Comparison of ENCODE assay signal across 12 cellular contexts in the genomic region with DNA sequence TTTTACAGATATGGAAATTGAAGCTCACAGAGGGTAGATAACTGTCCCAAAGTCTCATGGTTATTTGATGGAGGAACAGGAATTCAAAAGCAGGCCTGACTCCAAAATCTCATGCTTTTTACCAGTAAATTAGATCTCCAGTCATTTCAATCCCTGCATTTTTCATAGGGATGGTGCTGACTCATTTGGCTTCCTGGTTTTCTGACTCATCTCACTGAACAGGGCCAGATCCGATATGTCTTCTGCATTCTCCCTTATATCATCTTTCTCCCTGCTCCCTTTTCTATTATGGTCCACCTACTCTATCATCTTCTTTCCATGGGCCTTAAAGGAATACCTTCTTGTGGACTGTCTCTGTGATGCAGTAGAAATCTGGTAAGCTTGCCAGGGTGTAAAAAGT.
DNase-seq lines count a peak whose midpoint lies in the region; TF ChIP-seq lines count a peak whose summit lies in the region.
"Had no signal": no experiment of that assay in that cellular context is flagged by ENCODE, and none has a peak within 500 bp of the region (broad histone marks: within the 10 kb centered on the region; RNA-seq: fewer than 3 reads in every experiment).

No MANE protein-coding gene starts in this region.

- no peaks in the 10 kb centered on the region for H3K36me3 ChIP-seq in A673 (ENCODE audit: insufficient read depth, low read length, poor library complexity, severe bottlenecking)
- no peaks in the 10 kb centered on the region for H3K36me3 ChIP-seq in neural progenitor cell
- H3K36me3 ChIP-seq in mesendoderm (ENCODE audit: control insufficient read depth, insufficient read depth, low read length) = no peaks in the 10 kb centered on the region

- no peak overlapping the region for H2AFZ ChIP-seq in neural progenitor cell (replicated peaks)

- H3K4ac ChIP-seq in mesendoderm (ENCODE audit: low read depth, low read length) = no peak overlapping the region

- no peaks in the 10 kb centered on the region for H4K20me1 ChIP-seq in neural progenitor cell (ENCODE audit: low read depth)

- TF ChIP-seq CTCF in A673 (conservative IDR thresholded peaks at IDR 0.05; ENCODE audit: low read depth, low read length) (no peak), HFF-Myc (IDR thresholded peaks at IDR 0.05; ENCODE audit: low read depth, low read length, missing control alignments) (no peak), neural progenitor cell (IDR thresholded peaks at IDR 0.05) (no peak)

- WGBS in mesendoderm (ENCODE audit: extremely low coverage, insufficient coverage, low lambda C conversion rate) = no CpG with 5 or more reads among the region's 1 CpG

- no peak overlapping the region for H2BK120ac ChIP-seq in mesendoderm (ENCODE audit: low read depth, low read length)

- no peaks in the 10 kb centered on the region for H3K4me1 Mint-ChIP-seq in neural progenitor cell

- H2AK5ac ChIP-seq in mesendoderm (ENCODE audit: low read length) = no peak overlapping the region

- no peaks in the 10 kb centered on the region for H3K36me3 Mint-ChIP-seq in neural progenitor cell
- H3K36me3 Mint-ChIP-seq: CD4-positive, alpha-beta memory T cell had no signal

- H3K27ac Mint-ChIP-seq in neural progenitor cell = no peak overlapping the region
- H3K27ac Mint-ChIP-seq: CD4-positive, alpha-beta memory T cell had no signal

- POLR2A ChIA-PET in A673 (lab: Charles Lee; ENCODE audit: low non-redundant PET) = no interaction called here

- H3K4me3 ChIP-seq in A673 (ENCODE audit: low read depth, low read length, poor library complexity, severe bottlenecking) = no peak overlapping the region
- H3K4me3 ChIP-seq in HFF-Myc (replicated peaks; ENCODE audit: low read depth, low read length) = no peak overlapping the region
- no peak overlapping the region for H3K4me3 ChIP-seq in neural progenitor cell
- no peak overlapping the region for H3K4me3 ChIP-seq in mesendoderm (ENCODE audit: low read length)

- H3K23ac ChIP-seq in mesendoderm (ENCODE audit: low read length) = no peak overlapping the region

- H4K5ac ChIP-seq in mesendoderm (ENCODE audit: low read length) = no peak overlapping the region

- H3K79me1 ChIP-seq in mesendoderm (ENCODE audit: low read length) = no peaks in the 10 kb centered on the region

- H3K9me3 Mint-ChIP-seq in neural progenitor cell = no peaks in the 10 kb centered on the region
- H3K9me3 Mint-ChIP-seq: CD4-positive, alpha-beta memory T cell; central memory CD8-positive, alpha-beta T cell had no signal

- H3K27me3 ChIP-seq in A673 (replicated peaks; ENCODE audit: insufficient read depth, low read depth, low read length, poor library complexity) = no peaks in the 10 kb centered on the region
- H3K27me3 ChIP-seq in neural progenitor cell = no peaks in the 10 kb centered on the region
- no peaks in the 10 kb centered on the region for H3K27me3 ChIP-seq in mesendoderm (ENCODE audit: insufficient read depth, low read length, poor library complexity)

- intact Hi-C loops in A673 (cut with micrococcal nuclease; ENCODE audit: unreplicated experiment) (no loop called here), posterior vena cava (cut with DNase I) (no loop called here)

- CTCF ChIA-PET in A673 (lab: Charles Lee) = no interaction called here

- H3K27me3 Mint-ChIP-seq in neural progenitor cell (ENCODE audit: insufficient read depth, low read depth) = no peaks in the 10 kb centered on the region
- H3K27me3 Mint-ChIP-seq: CD4-positive, alpha-beta memory T cell; central memory CD8-positive, alpha-beta T cell had no signal

- H3K27ac ChIP-seq in A673 (ENCODE audit: low read depth, low read length, poor library complexity, severe bottlenecking) = no peak overlapping the region
- no peak overlapping the region for H3K27ac ChIP-seq in neural progenitor cell
- H3K27ac ChIP-seq in mesendoderm (ENCODE audit: low read depth, low read length) = no peak overlapping the region

- no peaks in the 10 kb centered on the region for H3F3A ChIP-seq in neural progenitor cell (ENCODE audit: low read depth)

- no TSS peak for BruUV-seq in A673 (replicated peaks; lab: Mats Ljungman, UMichigan)

- H2BK5ac ChIP-seq in mesendoderm (ENCODE audit: low read length) = no peak overlapping the region

- H3K4me2 ChIP-seq in neural progenitor cell (no peak overlapping the region), mesendoderm (ENCODE audit: low read length) (no peak overlapping the region)

- peak; percentile 58 for DNase-seq in A673 (ENCODE audit: low spot score)
- DNase-seq in HFF-Myc (ENCODE audit: extremely low read depth, low read depth) = peak; percentile 81
- peak; percentile 44 for DNase-seq in amniotic stem cell (lab: John Stamatoyannopoulos, UW)
- peak; percentile 86 for DNase-seq in iris pigment epithelial cell (ENCODE audit: low read depth)
- DNase-seq in NCI-H2227 treated with DMSO at 0.1 percent for 48 hours (lab: John Stamatoyannopoulos, UW) = no peak
- no peak for DNase-seq in neural progenitor cell (ENCODE audit: low spot score)
- no peak for DNase-seq in posterior vena cava (ENCODE audit: low spot score)
- no peak for DNase-seq in mesendoderm
- DNase-seq: CD4-positive, alpha-beta memory T cell; retina; Right ventricle myocardium superior had no signal

- no peak overlapping the region for H3K18ac ChIP-seq in mesendoderm (ENCODE audit: low read length)

- no peak overlapping the region for H3K56ac ChIP-seq in mesendoderm (ENCODE audit: low read length)

- no peak overlapping the region for H2BK15ac ChIP-seq in mesendoderm (replicated peaks; ENCODE audit: low read depth)

- H3K79me2 ChIP-seq in neural progenitor cell (ENCODE audit: low read depth) = no peaks in the 10 kb centered on the region
- H3K79me2 ChIP-seq in mesendoderm (ENCODE audit: control insufficient read depth, insufficient read depth, low read length) = no peaks in the 10 kb centered on the region

- H3K4me3 Mint-ChIP-seq in neural progenitor cell = no peak overlapping the region
- H3K4me3 Mint-ChIP-seq: CD4-positive, alpha-beta memory T cell; central memory CD8-positive, alpha-beta T cell had no signal

- H3K9me3 ChIP-seq in A673 (ENCODE audit: low read depth, low read length, poor library complexity, severe bottlenecking) = no peaks in the 10 kb centered on the region
- no peaks in the 10 kb centered on the region for H3K9me3 ChIP-seq in neural progenitor cell (ENCODE audit: low read depth)

- H3K4me1 ChIP-seq in A673 (ENCODE audit: insufficient read depth, low read length, poor library complexity, severe bottlenecking) (peaks cover 5% of the 10 kb centered on the region), neural progenitor cell (no peaks in the 10 kb centered on the region), mesendoderm (ENCODE audit: control insufficient read depth, low read depth, low read length) (no peaks in the 10 kb centered on the region)

- no peak overlapping the region for H4K8ac ChIP-seq in mesendoderm (ENCODE audit: low read depth, low read length)

- H3K9ac ChIP-seq in neural progenitor cell (no peak overlapping the region), mesendoderm (ENCODE audit: low read length) (no peak overlapping the region)

Comparison
In these comparisons a context has a peak if more than half of its experiments do, and no peak if none do; other contexts are left out.
1. DNase-seq: peak in A673 (single experiment), HFF-Myc (single experiment), amniotic stem cell (single experiment) and iris pigment epithelial cell (single experiment); none in NCI-H2227 treated with DMSO at 0.1 percent for 48 hours (single experiment), neural progenitor cell (single experiment), posterior vena cava (single experiment) and mesendoderm (single experiment).